In the genomic region with DNA sequence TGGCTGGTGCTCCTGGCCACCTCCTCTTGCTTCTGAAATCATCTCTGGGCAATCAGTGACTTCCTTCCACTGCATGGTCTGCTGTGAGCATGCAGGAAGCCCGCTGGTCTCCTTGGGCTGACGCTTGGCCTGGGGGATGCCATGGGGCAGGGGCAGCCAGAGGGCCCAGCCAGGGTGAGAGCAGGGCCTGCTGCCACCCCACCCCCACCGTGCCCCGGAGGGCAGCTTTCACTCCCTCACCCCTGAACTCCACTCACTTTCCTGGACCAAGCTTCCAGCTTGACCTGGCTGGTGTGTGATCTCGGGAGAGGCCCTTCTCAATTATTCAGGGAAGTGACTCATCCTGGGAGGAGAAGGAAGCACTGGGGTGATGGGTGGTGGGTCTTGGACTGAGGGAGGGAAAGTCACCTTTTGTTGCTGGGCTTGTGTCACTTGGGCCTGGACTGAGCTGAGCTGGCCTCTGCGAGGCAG, we compare ENCODE assay signal across 30 cellular contexts.
DNase-seq lines count a peak whose midpoint lies in the region; ATAC-seq and TF ChIP-seq lines count a peak whose summit lies in the region.
"Had no signal": no experiment of that assay in that cellular context is flagged by ENCODE, and none has a peak within 500 bp of the region (broad histone marks: within the 10 kb centered on the region; RNA-seq: fewer than 3 reads in every experiment).

No MANE protein-coding gene starts in this region.

- peak; percentile 57 for DNase-seq in HT1080 (ENCODE audit: low read depth)
- no peak for DNase-seq in Panc1 (ENCODE audit: low read depth, low spot score)
- DNase-seq in islet precursor cell: peak; percentile 60
- peak; percentile 47 for DNase-seq in spleen
- no peak for DNase-seq in NK-92 (lab: John Stamatoyannopoulos, UW; ENCODE audit: unreplicated experiment)
- DNase-seq: activated CD4-positive, alpha-beta T cell treated with anti-CD3 and anti-CD28 coated beads for 4 hours; activated naive CD8-positive, alpha-beta T cell treated with anti-CD3 and anti-CD28 coated beads for 36 hours; colonic mucosa; COR-L47; DMS53; effector CD8-positive, alpha-beta T cell; hypothalamus; KG1; left ventricle myocardium inferior; naive B cell; NCI-H1436 treated with DMSO at 0.1 percent for 48 hours; NCI-H2081 treated with DMSO at 0.1 percent for 48 hours; NCI-H226; NCI-H526 treated with DMSO at 0.1 percent for 48 hours; occipital lobe; psoas muscle; SJCRH30; stimulated activated CD4-positive, alpha-beta T cell treated with anti-CD3 and anti-CD28 coated beads, Interleukin-4, amount 100 ng/mL, for 1 hour; T-helper 9 cell had no signal

- H3K4me1 ChIP-seq in Panc1 (ENCODE audit: control insufficient read depth, insufficient read depth, low read length): no peaks in the 10 kb centered on the region
- no peaks in the 10 kb centered on the region for H3K4me1 ChIP-seq in spleen
- H3K4me1 ChIP-seq: colonic mucosa, left ventricle myocardium inferior, psoas muscle, sigmoid colon, SJCRH30, tibial nerve had no signal

- no TSS peak for BruUV-seq in Panc1 (replicated peaks; lab: Mats Ljungman, UMichigan)

- intact Hi-C loops in Panc1 (cut with micrococcal nuclease; ENCODE audit: unreplicated experiment): no loop called here
- intact Hi-C loops in spleen (cut with DNase I; ENCODE audit: low total_unique reads): no loop called here

- in situ Hi-C loops in Panc1 (cut with HindIII; ENCODE audit: low pct_unique_long_range_greater_than_20kb, low sequenced_read_pairs): no loop called here

- H3K4me3 ChIP-seq in Panc1 (ENCODE audit: low read depth in 2 of 2, low read length in 2 of 2) (no peak overlapping the region), spleen (no peak overlapping the region)
- H3K4me3 ChIP-seq: cardiac muscle cell, colonic mucosa, left ventricle myocardium inferior, psoas muscle, sigmoid colon, SJCRH30, tibial nerve had no signal

- H3K9me3 ChIP-seq in Panc1 (ENCODE audit: control insufficient read depth, insufficient read depth, low read depth, low read length) (no peaks in the 10 kb centered on the region), spleen (no peaks in the 10 kb centered on the region)
- H3K9me3 ChIP-seq: colonic mucosa, left ventricle myocardium inferior, psoas muscle, sigmoid colon, SJCRH30, tibial nerve had no signal

- H3K27ac ChIP-seq in Panc1 (ENCODE audit: low read length) (no peak overlapping the region), spleen (no peak overlapping the region)
- H3K27ac ChIP-seq: cardiac muscle cell, colonic mucosa, left ventricle myocardium inferior, psoas muscle, sigmoid colon, SJCRH30, tibial nerve, VCaP had no signal

- WGBS in spleen, 5 donors: 32 to 50% (median 40%) methylated on average over 6 of the region's 6 CpGs

- H3K36me3 ChIP-seq in Panc1 (ENCODE audit: control insufficient read depth, insufficient read depth, low read length) (no peaks in the 10 kb centered on the region), spleen (no peaks in the 10 kb centered on the region)
- H3K36me3 ChIP-seq: cardiac muscle cell, colonic mucosa, left ventricle myocardium inferior, sigmoid colon, SJCRH30, tibial nerve had no signal

- peak; percentile 41; the same call in 1 of the 2 replicates for ATAC-seq in Panc1
- ATAC-seq in HG02840 (IDR thresholded peaks at IDR 0.05; ENCODE audit: low FRiP score, unreplicated experiment): no peak
- ATAC-seq in GM18517 (IDR thresholded peaks at IDR 0.05; ENCODE audit: unreplicated experiment): no peak
- ATAC-seq: psoas muscle had no signal

- TF ChIP-seq CTCF in Panc1 (IDR thresholded peaks at IDR 0.05): no peak
- TF ChIP-seq CTCF in spleen (IDR thresholded peaks at IDR 0.05 in 8 of 11, conservative IDR thresholded peaks at IDR 0.05 in 3 of 11): no peak

- no peak for TF ChIP-seq POLR2A in spleen (IDR thresholded peaks at IDR 0.05)

- POLR2A ChIA-PET in Panc1 (lab: Charles Lee): no interaction called here

- CTCF ChIA-PET in Panc1 (lab: Charles Lee): no interaction called here

- 0 out of 2 replicates have a peak, but pooled peaks cover 5% of the 10 kb centered on the region for H3K27me3 ChIP-seq in Panc1 (ENCODE audit: control insufficient read depth, insufficient read depth, low read length)
- H3K27me3 ChIP-seq in spleen (replicated peaks in 1 of 7): peaks cover 0 to 38% (median 0%) of the 10 kb centered on the region in 7 donors
- H3K27me3 ChIP-seq: cardiac muscle cell, colonic mucosa, sigmoid colon, tibial nerve had no signal

Comparison
In these comparisons a context has a peak if more than half of its experiments do, and no peak if none do; other contexts are left out.
1. DNase-seq: peak in HT1080 (single experiment), islet precursor cell (single experiment) and spleen (single experiment); none in Panc1 (single experiment) and NK-92 (single experiment).